11 cellular contexts compared by ENCODE assay signal in the genomic region with DNA sequence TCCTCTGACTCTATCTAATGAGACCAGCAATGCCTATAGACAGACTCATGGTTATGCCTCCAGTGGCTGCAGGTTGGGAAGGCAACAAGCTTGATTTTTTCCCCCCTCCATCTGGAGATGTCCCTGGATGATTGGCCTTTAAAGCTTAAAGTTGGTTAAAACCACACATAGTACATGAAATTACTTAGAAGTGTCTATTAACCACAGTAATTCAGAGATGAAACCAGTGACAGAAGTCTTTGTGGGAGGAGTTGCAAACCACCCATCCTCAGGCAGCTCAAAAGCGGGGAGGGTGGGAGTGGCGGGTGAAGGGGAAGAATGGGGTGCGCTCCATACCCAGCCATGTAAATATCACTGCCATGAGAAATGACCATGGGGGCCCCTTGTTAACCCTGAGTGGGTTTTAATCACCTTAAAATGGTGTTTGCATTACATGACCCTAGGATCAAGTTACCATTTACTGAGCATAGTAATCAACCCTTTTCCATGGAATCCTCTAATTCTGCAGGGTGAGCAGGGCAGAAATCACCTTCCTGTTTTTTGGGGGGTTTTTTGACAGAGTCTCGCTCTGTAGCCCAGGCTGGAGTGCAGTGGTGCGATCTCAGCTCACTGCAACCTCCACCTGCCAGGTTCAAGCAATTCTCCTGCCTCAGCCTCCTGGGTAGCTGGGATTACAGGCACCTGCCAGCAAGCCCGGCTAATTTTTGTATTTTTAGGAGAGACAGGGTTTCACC.
DNase-seq lines count a peak whose midpoint lies in the region; ATAC-seq and TF ChIP-seq lines count a peak whose summit lies in the region.
"Had no signal": no experiment of that assay in that cellular context is flagged by ENCODE, and none has a peak within 500 bp of the region (broad histone marks: within the 10 kb centered on the region; RNA-seq: fewer than 3 reads in every experiment).

No MANE protein-coding gene starts in this region.

- peaks cover 73% of the 10 kb centered on the region for H3K4me1 Mint-ChIP-seq in CD4-positive, alpha-beta T cell (ENCODE audit: low read depth)
- H3K4me1 Mint-ChIP-seq in activated naive CD8-positive, alpha-beta T cell (ENCODE audit: low read depth): peaks cover 72% of the 10 kb centered on the region

- H4K20me1 ChIP-seq in OCI-LY7 (ENCODE audit: insufficient read depth, low read length): no peaks in the 10 kb centered on the region

- no peak for TF ChIP-seq CTCF in CD4-positive, alpha-beta T cell (IDR thresholded peaks at IDR 0.05)
- no peak for TF ChIP-seq CTCF in OCI-LY7 (conservative IDR thresholded peaks at IDR 0.05; ENCODE audit: low read length)

- no peaks in the 10 kb centered on the region for H3K27me3 Mint-ChIP-seq in CD4-positive, alpha-beta T cell
- H3K27me3 Mint-ChIP-seq in activated naive CD8-positive, alpha-beta T cell: no peaks in the 10 kb centered on the region
- H3K27me3 Mint-ChIP-seq: CD4-positive, CD25-positive, alpha-beta regulatory T cell had no signal

- peaks cover 52% of the 10 kb centered on the region for H3K36me3 Mint-ChIP-seq in CD4-positive, alpha-beta T cell (ENCODE audit: low read depth)
- H3K36me3 Mint-ChIP-seq in activated naive CD8-positive, alpha-beta T cell: peaks cover 15% of the 10 kb centered on the region

- H3K4me3 Mint-ChIP-seq in CD4-positive, alpha-beta T cell: no peak overlapping the region
- H3K4me3 Mint-ChIP-seq in activated naive CD8-positive, alpha-beta T cell: peak overlapping the region; percentile 30
- H3K4me3 Mint-ChIP-seq: CD4-positive, CD25-positive, alpha-beta regulatory T cell had no signal

- H3K27ac Mint-ChIP-seq in CD4-positive, alpha-beta T cell: peak overlapping the region; percentile 39
- peak overlapping the region; percentile 46 for H3K27ac Mint-ChIP-seq in activated naive CD8-positive, alpha-beta T cell

- no peak overlapping the region for H3K4me3 ChIP-seq in OCI-LY7 (ENCODE audit: low read depth, low read length, poor library complexity, severe bottlenecking)
- H3K4me3 ChIP-seq: Peyer's patch had no signal

- no TSS peak for BruUV-seq in OCI-LY7 (replicated peaks; lab: Mats Ljungman, UMichigan)

- no peak for ATAC-seq in CD4-positive, alpha-beta T cell (ENCODE audit: poor library complexity)
- ATAC-seq in GM19452 (IDR thresholded peaks at IDR 0.05; ENCODE audit: unreplicated experiment): peak; percentile 83
- ATAC-seq in HG03108 (IDR thresholded peaks at IDR 0.05; ENCODE audit: unreplicated experiment): peak; percentile 80
- ATAC-seq in GM21737 (IDR thresholded peaks at IDR 0.05; ENCODE audit: unreplicated experiment): no peak

- DNase-seq in CD4-positive, alpha-beta T cell: no peak
- DNase-seq in OCI-LY7 (ENCODE audit: low spot score) (no peak), HuH-7 (ENCODE audit: low spot score) (no peak), ecto neural progenitor cell (ENCODE audit: low spot score) (no peak)
- DNase-seq: Karpas-422 had no signal

- POLR2A ChIA-PET in CD4-positive, alpha-beta T cell (lab: Charles Lee): no interaction called here
- POLR2A ChIA-PET in OCI-LY7 (lab: Charles Lee): interaction anchor here (0.7 kb wide), 1 partner anchor 147 kb away, joined by 3 read pairs; no protein-coding TSS in a partner anchor

- H3K27me3 ChIP-seq in CD4-positive, alpha-beta T cell (ENCODE audit: control insufficient read depth, insufficient read depth, low read length): no peaks in the 10 kb centered on the region
- H3K27me3 ChIP-seq: Peyer's patch had no signal

- H3K4me2 ChIP-seq in OCI-LY7 (ENCODE audit: low read length): no peak overlapping the region

- no peaks in the 10 kb centered on the region for H3K79me2 ChIP-seq in OCI-LY7 (ENCODE audit: insufficient read depth, low read depth, low read length)

- H3K36me3 ChIP-seq in OCI-LY7 (ENCODE audit: insufficient read depth, low read length): peaks cover 15% of the 10 kb centered on the region

- no peaks in the 10 kb centered on the region for H3K9me3 ChIP-seq in CD4-positive, alpha-beta T cell (ENCODE audit: control insufficient read depth, low read length)
- no peaks in the 10 kb centered on the region for H3K9me3 ChIP-seq in OCI-LY7 (ENCODE audit: low read length)
- H3K9me3 ChIP-seq: Peyer's patch had no signal

- intact Hi-C loops in CD4-positive, alpha-beta T cell (cut with DNase I, micrococcal nuclease): no loop called here
- intact Hi-C loops in OCI-LY7 (cut with micrococcal nuclease; ENCODE audit: unreplicated experiment): no loop called here

- CTCF ChIA-PET in CD4-positive, alpha-beta T cell (lab: Charles Lee): no interaction called here
- CTCF ChIA-PET in OCI-LY7 (lab: Charles Lee; ENCODE audit: unreplicated experiment): interaction anchor here (0.5 to 0.6 kb wide), 4 partner anchors 35 to 699 kb away, joined by 3 to 9 read pairs (median 4); no protein-coding TSS in a partner anchor

- no peaks in the 10 kb centered on the region for H3K9me3 Mint-ChIP-seq in CD4-positive, alpha-beta T cell
- H3K9me3 Mint-ChIP-seq in activated naive CD8-positive, alpha-beta T cell (ENCODE audit: low read depth): no peaks in the 10 kb centered on the region
- H3K9me3 Mint-ChIP-seq: CD4-positive, CD25-positive, alpha-beta regulatory T cell had no signal

- no peaks in the 10 kb centered on the region for H3K9me2 ChIP-seq in OCI-LY7 (ENCODE audit: insufficient read depth, low read length)

- H3K27ac ChIP-seq in CD4-positive, alpha-beta T cell (ENCODE audit: low read depth, low read length): no peak overlapping the region
- no peak overlapping the region for H3K27ac ChIP-seq in OCI-LY7 (ENCODE audit: low read depth, low read length, poor library complexity, severe bottlenecking)
- H3K27ac ChIP-seq: Peyer's patch had no signal

- no peaks in the 10 kb centered on the region for H3K4me1 ChIP-seq in OCI-LY7 (ENCODE audit: insufficient read depth, low read length, poor library complexity, severe bottlenecking)
- H3K4me1 ChIP-seq: Peyer's patch had no signal

- H2AFZ ChIP-seq in OCI-LY7 (ENCODE audit: low read length): no peak overlapping the region

Comparison
In these comparisons a context has a peak if more than half of its experiments do, and no peak if none do; other contexts are left out.
1. ATAC-seq: peak in GM19452 (single experiment) and HG03108 (single experiment); none in CD4-positive, alpha-beta T cell (single experiment) and GM21737 (single experiment).